In the genomic region with DNA sequence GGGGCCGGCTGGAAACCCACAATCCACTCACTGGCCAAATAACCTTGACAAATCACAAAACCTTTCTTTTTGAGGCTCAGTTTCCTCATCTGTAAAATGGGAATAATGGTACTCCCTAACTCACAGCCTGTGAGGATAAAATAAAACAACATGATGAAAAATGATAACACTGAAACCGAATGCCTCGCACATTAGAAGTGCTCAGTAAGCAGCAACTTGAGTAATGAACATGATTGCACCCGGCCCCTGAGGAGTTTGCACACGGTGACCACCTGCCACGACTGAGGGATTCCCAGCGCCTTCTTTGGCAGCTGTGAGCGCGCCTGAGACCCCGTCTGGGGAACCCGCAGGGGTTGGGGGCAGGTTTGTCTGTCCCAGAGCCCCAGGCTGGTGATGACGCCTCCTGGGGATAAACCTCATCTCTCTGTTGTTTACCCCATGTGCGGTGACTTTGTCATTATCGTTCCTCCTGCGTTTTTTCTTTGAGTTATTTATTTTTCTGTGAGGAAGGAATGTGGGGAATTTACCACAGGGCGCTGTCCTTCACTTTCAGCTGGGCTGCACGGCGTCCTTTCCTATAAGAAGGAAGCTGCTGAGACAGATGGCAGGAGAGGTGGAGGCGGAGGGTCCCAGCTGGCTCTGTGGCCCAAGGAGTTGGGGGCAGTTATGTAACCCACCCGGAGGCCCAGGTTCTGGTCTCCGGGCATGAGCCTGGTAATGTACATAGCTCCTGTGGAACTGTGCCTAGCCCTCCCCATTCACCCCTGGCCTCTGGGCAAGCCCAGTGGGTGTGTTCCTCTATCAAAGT, we compare ENCODE assay signal across 8 cellular contexts. TPM values are rescaled to one million over a fixed set of nuclear protein-coding genes. Genes with fewer than 3 reads are reported as not detected.
DNase-seq lines count a peak whose midpoint lies in the region; TF ChIP-seq lines count a peak whose summit lies in the region.
"Had no signal": no experiment of that assay in that cellular context is flagged by ENCODE, and none has a peak within 500 bp of the region (broad histone marks: within the 10 kb centered on the region; RNA-seq: fewer than 3 reads in every experiment).

No MANE protein-coding gene starts in this region.

- no peaks in the 10 kb centered on the region for H3K36me3 Mint-ChIP-seq in type B pancreatic cell

- peak overlapping the region; percentile 66 for H3K4me3 Mint-ChIP-seq in type B pancreatic cell

- no peaks in the 10 kb centered on the region for H3K27me3 ChIP-seq in kidney epithelial cell (ENCODE audit: control insufficient read depth, insufficient read depth, low read length)

- no peaks in the 10 kb centered on the region for H3K9me3 Mint-ChIP-seq in type B pancreatic cell

- H3K4me3 ChIP-seq in astrocyte of the spinal cord (ENCODE audit: low read depth, low read length) (no peak overlapping the region), kidney epithelial cell (ENCODE audit: low read depth, low read length) (no peak overlapping the region)

- H3K27me3 Mint-ChIP-seq in type B pancreatic cell = no peaks in the 10 kb centered on the region

- TF ChIP-seq CTCF in astrocyte of the spinal cord (IDR thresholded peaks at IDR 0.05; ENCODE audit: low read depth, low read length) (no peak), kidney epithelial cell (IDR thresholded peaks at IDR 0.05; ENCODE audit: insufficient read depth, low read length, poor library complexity, severe bottlenecking) (no peak), type B pancreatic cell (conservative IDR thresholded peaks at IDR 0.05) (no peak)

- peak overlapping the region; percentile 83 for H3K27ac Mint-ChIP-seq in type B pancreatic cell

- in situ Hi-C loops in astrocyte of the spinal cord (cut with HindIII; ENCODE audit: low sequenced_read_pairs) = no loop called here

- peaks cover 61% of the 10 kb centered on the region for H3K4me1 Mint-ChIP-seq in type B pancreatic cell (ENCODE audit: unreplicated experiment)

- no peaks in the 10 kb centered on the region for H3K36me3 ChIP-seq in kidney epithelial cell (ENCODE audit: control insufficient read depth, insufficient read depth, low read length)

- DNase-seq in HT1080 (ENCODE audit: low read depth) (peak; percentile 91), astrocyte of the spinal cord (ENCODE audit: low read depth, low spot score) (peak; percentile 94), kidney epithelial cell (ENCODE audit: low read depth) (peak; percentile 71), type B pancreatic cell (ENCODE audit: extremely low spot score, unreplicated experiment) (no peak), NCI-H1105 treated with DMSO at 0.1 percent for 48 hours (lab: John Stamatoyannopoulos, UW) (no peak), OCI-M2 (lab: John Stamatoyannopoulos, UW; ENCODE audit: unreplicated experiment) (no peak)
- DNase-seq in stimulated activated CD4-positive, alpha-beta T cell treated with anti-CD3 and anti-CD28 coated beads, Interleukin-2, amount 100 ng/mL, for 24 hours = no peak
- DNase-seq: NCI-H2029 treated with DMSO at 0.1 percent for 48 hours had no signal

RNA-seq across cellular contexts. Expression of a gene that starts 3.0 kb away (rescaled TPM):
- 5.3 and 6.8 TPM in 2 replicates for total RNA-seq in HT1080 (2014; rRNA removed; shearing (Covaris generic))
- polyA plus RNA-seq in HT1080 (2015; cell fraction: cytosol; rRNA removed) = 9.1 and 10.0 TPM in 2 replicates
- 25.9 and 26.7 TPM in 2 replicates for polyA plus RNA-seq in HT1080 (2015; cell fraction: nucleus; rRNA removed)
- 3.4 and 4.0 TPM in 2 replicates for total RNA-seq in kidney epithelial cell
- 2.8 and 24.5 TPM in 2 replicates for total RNA-seq in type B pancreatic cell (ENCODE audit: low replicate concordance)

RNA-seq across cellular contexts. Expression of a gene that starts 23.6 kb away (rescaled TPM):
- not detected in 2 replicates for total RNA-seq in HT1080 (2014; rRNA removed; shearing (Covaris generic))
- polyA plus RNA-seq in HT1080 (2015; cell fraction: cytosol; rRNA removed) = not detected in 2 replicates
- not detected in 2 replicates for polyA plus RNA-seq in HT1080 (2015; cell fraction: nucleus; rRNA removed)
- total RNA-seq in kidney epithelial cell (1.5 and 4.6 TPM in 2 replicates), type B pancreatic cell (ENCODE audit: low replicate concordance) (0.17 and 6.1 TPM in 2 replicates)

Comparison
In these comparisons a context has a peak if more than half of its experiments do, and no peak if none do; other contexts are left out.
1. DNase-seq: peak in HT1080 (single experiment), astrocyte of the spinal cord (single experiment) and kidney epithelial cell (single experiment); none in type B pancreatic cell (single experiment), NCI-H1105 treated with DMSO at 0.1 percent for 48 hours (single experiment), stimulated activated CD4-positive, alpha-beta T cell treated with anti-CD3 and anti-CD28 coated beads, Interleukin-2, amount 100 ng/mL, for 24 hours (0 of 2) and OCI-M2 (single experiment).